Comparison of ENCODE assay signal across 21 cellular contexts in the genomic region with DNA sequence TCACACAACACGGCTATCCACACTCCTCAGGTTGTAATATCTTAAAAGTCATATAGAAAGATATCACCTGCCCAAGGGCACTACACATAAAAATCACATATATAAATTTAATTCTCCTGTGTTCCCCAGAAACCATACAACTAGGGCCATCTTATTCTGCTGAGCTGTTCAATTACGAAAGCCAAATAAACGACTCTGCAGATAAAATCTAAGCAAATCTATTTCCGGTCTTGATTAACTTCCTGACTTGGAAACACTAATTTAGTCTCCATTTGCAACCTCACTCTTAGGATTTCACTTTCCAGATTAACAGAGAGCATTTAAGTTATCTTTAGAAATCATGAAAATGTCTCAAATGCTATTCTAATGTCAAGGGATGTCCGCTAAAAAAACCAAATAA. TPM values are rescaled to one million over a fixed set of nuclear protein-coding genes. Genes with fewer than 3 reads are reported as not detected.
A peak's percentile ranks its signal among the peaks of the same experiment; 100 is the strongest.
DNase-seq lines count a peak whose midpoint lies in the region; ATAC-seq, FAIRE-seq and TF ChIP-seq lines count a peak whose summit lies in the region.
"Had no signal": no experiment of that assay in that cellular context is flagged by ENCODE, and none has a peak within 500 bp of the region (broad histone marks: within the 10 kb centered on the region; RNA-seq: fewer than 3 reads in every experiment).

No MANE protein-coding gene starts in this region.

- H3K36me3 ChIP-seq in CD8-positive, alpha-beta T cell (ENCODE audit: insufficient read depth, low read length), result no peaks in the 10 kb centered on the region
- H3K36me3 ChIP-seq in endothelial cell of umbilical vein (ENCODE audit: control insufficient read depth in 2 of 2, extremely low read depth in 1 of 2, insufficient read depth in 2 of 2, low read length in 2 of 2), result peaks cover 0 to 12% of the 10 kb centered on the region in 2 experiments
- H3K36me3 ChIP-seq in WERI-Rb-1, result no peaks in the 10 kb centered on the region
- H3K36me3 ChIP-seq: BLaER1, upper lobe of right lung had no signal

- DNase-seq in activated T-cell treated with anti-CD3 and anti-CD28 coated beads, Interleukin-2, amount 50 U/mL, for 4 hours, result no peak
- DNase-seq in activated T-cell treated with anti-CD3 and anti-CD28 coated beads for 4 hours (no peak), T-cell (no peak), endothelial cell of umbilical vein (ENCODE audit: low read depth, low spot score) (no peak), GM10248 (ENCODE audit: extremely low spot score) (no peak), sciatic nerve (ENCODE audit: low spot score) (no peak), WERI-Rb-1 (no peak)
- DNase-seq in CD8-positive, alpha-beta T cell, result no peak
- DNase-seq: ACHN; head of caudate nucleus; NCI-H1105 treated with DMSO at 0.1 percent for 48 hours; NCI-H2029 treated with DMSO at 0.1 percent for 48 hours; NCI-H2227 treated with DMSO at 0.1 percent for 48 hours; NCI-H69; psoas muscle; SK-N-SH; stimulated activated CD8-positive, alpha-beta memory T cell treated with anti-CD3 and anti-CD28 coated beads, Interleukin-4, amount 100 ng/mL, for 48 hours; T-helper 9 cell; upper lobe of right lung had no signal

- no peaks in the 10 kb centered on the region for H3K79me2 ChIP-seq in endothelial cell of umbilical vein (ENCODE audit: control insufficient read depth, insufficient read depth, low read length)

- H2AFZ ChIP-seq in endothelial cell of umbilical vein (ENCODE audit: low read depth, low read length), result no peak overlapping the region

- FAIRE-seq in endothelial cell of umbilical vein (lab: Jason Lieb, UNC), result no peak

- H3K27ac Mint-ChIP-seq in CD8-positive, alpha-beta T cell, result peak overlapping the region; percentile 4
- peak overlapping the region; percentile 76 to 79 for H3K27ac Mint-ChIP-seq in T-cell
- H3K27ac Mint-ChIP-seq: brain had no signal

- no peak for TF ChIP-seq POLR2A in endothelial cell of umbilical vein (IDR thresholded peaks at IDR 0.05; ENCODE audit: low read depth, low read length)

- H3K9me1 ChIP-seq in endothelial cell of umbilical vein (replicated peaks; ENCODE audit: control insufficient read depth, extremely low read depth, insufficient read depth, low read length), result no peaks in the 10 kb centered on the region

- no peaks in the 10 kb centered on the region for H3K27me3 Mint-ChIP-seq in activated T-cell treated with anti-CD3 and anti-CD28 coated beads, Interleukin-2, amount 50 U/mL, for 4 hours (ENCODE audit: low read depth)
- H3K27me3 Mint-ChIP-seq in CD8-positive, alpha-beta T cell (ENCODE audit: low read depth), result no peaks in the 10 kb centered on the region
- no peaks in the 10 kb centered on the region for H3K27me3 Mint-ChIP-seq in T-cell
- H3K27me3 Mint-ChIP-seq: brain had no signal

- no peak overlapping the region for H3K4me2 ChIP-seq in endothelial cell of umbilical vein (ENCODE audit: insufficient read depth, low read length)
- H3K4me2 ChIP-seq: BLaER1, SK-N-SH had no signal

- H3K4me1 ChIP-seq in CD8-positive, alpha-beta T cell (ENCODE audit: insufficient read depth, low read length), result peaks cover 34% of the 10 kb centered on the region
- no peaks in the 10 kb centered on the region for H3K4me1 ChIP-seq in endothelial cell of umbilical vein (ENCODE audit: control insufficient read depth, extremely low read depth, insufficient read depth, low read length)
- H3K4me1 ChIP-seq: psoas muscle, upper lobe of right lung had no signal

- no peak for ATAC-seq in activated T-cell treated with anti-CD3 and anti-CD28 coated beads, Interleukin-2, amount 50 U/mL, for 4 hours
- no peak for ATAC-seq in CD8-positive, alpha-beta T cell
- ATAC-seq in T-cell (replicated peaks in 1 of 4) (peak in 1 of 4 experiments; percentile 30), sciatic nerve (no peak)
- ATAC-seq: psoas muscle, upper lobe of right lung had no signal

- POLR2A ChIA-PET in CD8-positive, alpha-beta T cell (lab: Charles Lee), result interaction anchor here (1.1 to 2.1 kb wide), 4 partner anchors 14 to 127 kb away, joined by 3 to 6 read pairs (median 6); no protein-coding TSS in a partner anchor
- POLR2A ChIA-PET in T-cell (lab: Charles Lee) (interaction anchor here (0.5 to 1.7 kb wide), 13 partner anchors 10 to 1258 kb away, joined by 3 to 17 read pairs (median 4); partner anchors contain the start of genes COQ10B (in 1 of the 2) and STK17B (in 1 of the 2)), endothelial cell of umbilical vein (lab: Charles Lee) (no interaction called here), GM10248 (lab: Yijun Ruan, JAX) (no interaction called here)

- intact Hi-C loops in CD8-positive, alpha-beta T cell (cut with DNase I, micrococcal nuclease), result no loop called here
- intact Hi-C loops in endothelial cell of umbilical vein (cut with micrococcal nuclease), result no loop called here
- intact Hi-C loops in sciatic nerve (cut with DNase I), result no loop called here

- H3K4me3 ChIP-seq in CD8-positive, alpha-beta T cell (ENCODE audit: low read depth, low read length), result no peak overlapping the region
- H3K4me3 ChIP-seq in endothelial cell of umbilical vein (replicated peaks in 1 of 3; ENCODE audit: insufficient read depth in 1 of 3, low read depth in 1 of 3, low read length in 3 of 3) (no peak overlapping the region), WERI-Rb-1 (ENCODE audit: low read depth, low read length) (no peak overlapping the region)
- H3K4me3 ChIP-seq: BLaER1, psoas muscle, upper lobe of right lung had no signal

- TF ChIP-seq CTCF in CD8-positive, alpha-beta T cell (IDR thresholded peaks at IDR 0.05), result no peak
- TF ChIP-seq CTCF in endothelial cell of umbilical vein (IDR thresholded peaks at IDR 0.05; ENCODE audit: extremely low read depth in 1 of 2, insufficient read depth in 1 of 2, low read depth in 1 of 2, low read length in 2 of 2), result no peak
- TF ChIP-seq CTCF in GM10248 (IDR thresholded peaks at IDR 0.05; ENCODE audit: control extremely low read depth, extremely low read depth, low read depth, missing control alignments), result no peak
- TF ChIP-seq CTCF in WERI-Rb-1 (IDR thresholded peaks at IDR 0.05; ENCODE audit: low read depth, low read length), result no peak

- CTCF ChIA-PET in CD8-positive, alpha-beta T cell (lab: Charles Lee), result interaction anchor here (0.6 to 2.4 kb wide), 7 partner anchors 10 to 117 kb away, joined by 3 to 7 read pairs (median 5); no protein-coding TSS in a partner anchor
- CTCF ChIA-PET in T-cell (lab: Charles Lee) (interaction anchor here (0.6 to 1.6 kb wide), 7 partner anchors 10 to 304 kb away, joined by 3 to 6 read pairs (median 4); no protein-coding TSS in a partner anchor), endothelial cell of umbilical vein (lab: Charles Lee) (interaction anchor here (0.5 to 1.5 kb wide), 6 partner anchors 10 to 142 kb away, joined by 3 to 5 read pairs (median 3); partner anchors contain the start of gene DNAH7), GM10248 (lab: Yijun Ruan, JAX) (interaction anchor here (0.8 to 3.2 kb wide), 6 partner anchors 10 to 45 kb away, joined by 3 to 14 read pairs (median 4); no protein-coding TSS in a partner anchor)

- H3K27ac ChIP-seq in CD8-positive, alpha-beta T cell (ENCODE audit: low read depth, low read length), result no peak overlapping the region
- H3K27ac ChIP-seq in endothelial cell of umbilical vein (ENCODE audit: insufficient read depth, low read depth, low read length), result no peak overlapping the region
- no peak overlapping the region for H3K27ac ChIP-seq in WERI-Rb-1
- H3K27ac ChIP-seq: BLaER1, psoas muscle, upper lobe of right lung had no signal

- peaks cover 53% of the 10 kb centered on the region for H3K4me1 Mint-ChIP-seq in activated T-cell treated with anti-CD3 and anti-CD28 coated beads, Interleukin-2, amount 50 U/mL, for 4 hours (ENCODE audit: low read depth)
- peaks cover 49% of the 10 kb centered on the region for H3K4me1 Mint-ChIP-seq in CD8-positive, alpha-beta T cell (ENCODE audit: low read depth)
- peaks cover 52 to 72% (median 64%) of the 10 kb centered on the region in 3 donors for H3K4me1 Mint-ChIP-seq in T-cell
- H3K4me1 Mint-ChIP-seq: brain had no signal

- no peak overlapping the region for H3K9ac ChIP-seq in endothelial cell of umbilical vein (replicated peaks; ENCODE audit: extremely low read depth, insufficient read depth, low read length)
- H3K9ac ChIP-seq: BLaER1, SK-N-SH had no signal

- dilution Hi-C loops in endothelial cell of umbilical vein (cut with MboI; ENCODE audit: extremely low pct_ligation_motif_present, low sequenced_read_pairs), result no loop called here

- H4K20me1 ChIP-seq in endothelial cell of umbilical vein (replicated peaks; ENCODE audit: control insufficient read depth, extremely low read depth, insufficient read depth, low read length), result peaks cover 2% of the 10 kb centered on the region
- H4K20me1 ChIP-seq: BLaER1 had no signal

- no peaks in the 10 kb centered on the region for H3K27me3 ChIP-seq in CD8-positive, alpha-beta T cell (ENCODE audit: insufficient read depth, low read length)
- H3K27me3 ChIP-seq in endothelial cell of umbilical vein (ENCODE audit: control insufficient read depth in 2 of 2, insufficient read depth in 2 of 2, low read length in 2 of 2) (no peaks in the 10 kb centered on the region), WERI-Rb-1 (ENCODE audit: insufficient read depth, low read depth, severe bottlenecking) (no peaks in the 10 kb centered on the region)
- H3K27me3 ChIP-seq: BLaER1, upper lobe of right lung had no signal

- no peaks in the 10 kb centered on the region for H3K9me3 ChIP-seq in CD8-positive, alpha-beta T cell (ENCODE audit: low read length)
- no peaks in the 10 kb centered on the region for H3K9me3 ChIP-seq in endothelial cell of umbilical vein (replicated peaks; ENCODE audit: control insufficient read depth, insufficient read depth, low read length)
- no peaks in the 10 kb centered on the region for H3K9me3 ChIP-seq in WERI-Rb-1 (ENCODE audit: severe bottlenecking)
- H3K9me3 ChIP-seq: BLaER1, psoas muscle, SK-N-SH, upper lobe of right lung had no signal

- no TSS peak for BruUV-seq in endothelial cell of umbilical vein (replicated peaks; lab: Mats Ljungman, UMichigan)

- H3K4me3 Mint-ChIP-seq in activated T-cell treated with anti-CD3 and anti-CD28 coated beads, Interleukin-2, amount 50 U/mL, for 4 hours, result peak overlapping the region; percentile 42
- H3K4me3 Mint-ChIP-seq in CD8-positive, alpha-beta T cell, result peak overlapping the region; percentile 22
- H3K4me3 Mint-ChIP-seq in T-cell, result peak overlapping the region; percentile 24 to 60 (median 49)
- H3K4me3 Mint-ChIP-seq: brain had no signal

- H3K36me3 Mint-ChIP-seq in activated T-cell treated with anti-CD3 and anti-CD28 coated beads, Interleukin-2, amount 50 U/mL, for 4 hours (ENCODE audit: insufficient read depth), result no peaks in the 10 kb centered on the region
- H3K36me3 Mint-ChIP-seq in CD8-positive, alpha-beta T cell, result no peaks in the 10 kb centered on the region
- no peaks in the 10 kb centered on the region for H3K36me3 Mint-ChIP-seq in T-cell
- H3K36me3 Mint-ChIP-seq: brain had no signal

- peaks cover 9% of the 10 kb centered on the region for H3K9me3 Mint-ChIP-seq in activated T-cell treated with anti-CD3 and anti-CD28 coated beads, Interleukin-2, amount 50 U/mL, for 4 hours
- H3K9me3 Mint-ChIP-seq in CD8-positive, alpha-beta T cell, result no peaks in the 10 kb centered on the region
- H3K9me3 Mint-ChIP-seq in T-cell, result peaks cover 0 to 5% (median 3%) of the 10 kb centered on the region in 3 donors
- H3K9me3 Mint-ChIP-seq: brain had no signal

RNA-seq across cellular contexts. Expression of gene STK17B, which starts 23.9 kb away (rescaled TPM):
- 100 to 1,000 TPM; 107 to 166 (median 129) TPM for total RNA-seq in activated T-cell treated with anti-CD3 and anti-CD28 coated beads, Interleukin-2, amount 50 U/mL, for 4 hours
- total RNA-seq in CD8-positive, alpha-beta T cell, result 100 to 1,000 TPM; 582 to 601 TPM
- total RNA-seq in T-cell (100 to 1,000 TPM; 218 to 478 (median 248) TPM), endothelial cell of umbilical vein (12.4 and 16.6 TPM in 2 replicates), sciatic nerve (32.6 TPM)
- polyA plus RNA-seq in endothelial cell of umbilical vein, result 2.0 and 2.5 TPM in 2 replicates
- polyA plus RNA-seq in endothelial cell of umbilical vein (2011; cell fraction: cytosol; rRNA removed), result 3.0 and 3.2 TPM in 2 replicates
- 4.0 and 5.1 TPM in 2 replicates for polyA plus RNA-seq in endothelial cell of umbilical vein (2011; cell fraction: nucleus; rRNA removed)
- polyA plus RNA-seq in endothelial cell of umbilical vein (2012), result 5.3 and 9.4 TPM in 2 replicates
- 5.6 and 6.5 TPM in 2 replicates for polyA minus RNA-seq in endothelial cell of umbilical vein
- 6.6 TPM for polyA minus RNA-seq in endothelial cell of umbilical vein (2011; cell fraction: cytosol; rRNA and poly(A)+ RNA removed)
- 7.5 and 15.1 TPM in 2 replicates for polyA minus RNA-seq in endothelial cell of umbilical vein (2011; cell fraction: nucleus; rRNA and poly(A)+ RNA removed)

Comparison
In these comparisons a context has a peak if more than half of its experiments do, and no peak if none do; other contexts are left out.
1. POLR2A ChIA-PET loops: an anchor here in CD8-positive, alpha-beta T cell (1.1 to 2.1 kb wide) and T-cell (0.5 to 1.7 kb wide); none called in endothelial cell of umbilical vein and GM10248.